8 cellular contexts compared by ENCODE assay signal in the genomic region with DNA sequence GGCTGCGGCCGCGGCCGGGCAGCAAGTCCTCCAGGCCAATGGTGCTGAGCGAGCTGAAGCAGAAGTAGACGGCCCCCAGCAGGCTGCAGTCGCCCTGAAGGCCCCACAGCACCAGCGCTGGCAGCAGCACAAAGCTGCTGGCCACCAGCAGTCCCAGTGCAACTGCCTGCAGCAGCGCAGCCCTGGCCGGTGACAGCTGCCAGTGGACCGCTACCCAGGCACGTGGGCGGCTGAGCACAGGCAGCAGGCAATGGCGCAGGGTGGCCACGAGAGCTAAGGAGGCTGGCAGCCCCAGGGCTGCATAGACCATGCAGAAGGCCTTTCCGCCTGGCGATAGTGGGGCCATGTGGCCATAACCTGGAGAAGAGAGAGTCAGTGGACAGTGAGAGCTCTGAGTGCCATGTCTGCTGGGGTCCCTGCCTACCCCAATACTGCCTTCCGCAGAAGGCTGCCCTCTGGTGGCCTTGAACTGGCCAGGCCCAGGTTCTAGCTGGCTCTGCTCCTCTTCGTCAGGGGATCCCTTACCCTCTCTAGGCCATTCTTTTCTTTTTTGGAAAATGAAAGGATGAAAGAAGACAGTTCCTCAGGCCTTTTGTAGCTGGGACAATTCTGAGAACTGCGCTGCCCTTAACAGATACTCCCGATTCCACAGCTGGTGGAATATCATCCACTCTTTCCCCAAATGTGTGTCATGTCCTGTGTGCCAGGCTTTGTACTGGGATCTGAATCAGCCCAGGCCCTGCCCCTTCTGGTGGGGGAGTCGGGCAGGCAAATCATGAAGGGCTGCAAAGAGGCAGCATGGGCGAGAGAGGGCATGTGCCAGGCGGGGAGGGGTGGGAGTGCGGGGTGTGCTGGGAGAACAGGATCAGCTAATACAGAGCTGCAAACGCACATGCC. TPM values are rescaled to one million over a fixed set of nuclear protein-coding genes. Genes with fewer than 3 reads are reported as not detected.
DNase-seq lines count a peak whose midpoint lies in the region; ATAC-seq, FAIRE-seq and TF ChIP-seq lines count a peak whose summit lies in the region.

No MANE protein-coding gene starts in this region.

- no peaks in the 10 kb centered on the region for H3K9me3 Mint-ChIP-seq in CD4-positive, alpha-beta T cell
- no peaks in the 10 kb centered on the region for H3K9me3 Mint-ChIP-seq in activated T-cell treated with anti-CD3 and anti-CD28 coated beads, Interleukin-2, amount 50 U/mL, for 24 hours
- no peaks in the 10 kb centered on the region for H3K9me3 Mint-ChIP-seq in progenitor cell of endocrine pancreas (ENCODE audit: low read depth)

- no peak overlapping the region for H3K4me3 Mint-ChIP-seq in CD4-positive, alpha-beta T cell
- H3K4me3 Mint-ChIP-seq in activated T-cell treated with anti-CD3 and anti-CD28 coated beads, Interleukin-2, amount 50 U/mL, for 24 hours = no peak overlapping the region
- H3K4me3 Mint-ChIP-seq in progenitor cell of endocrine pancreas (ENCODE audit: low read depth) = no peak overlapping the region

- no peaks in the 10 kb centered on the region for H3K9me3 ChIP-seq in CD4-positive, alpha-beta T cell (ENCODE audit: control insufficient read depth, low read length)

- no peaks in the 10 kb centered on the region for H3K27me3 Mint-ChIP-seq in CD4-positive, alpha-beta T cell
- no peaks in the 10 kb centered on the region for H3K27me3 Mint-ChIP-seq in activated T-cell treated with anti-CD3 and anti-CD28 coated beads, Interleukin-2, amount 50 U/mL, for 24 hours
- peaks cover 44% of the 10 kb centered on the region for H3K27me3 Mint-ChIP-seq in progenitor cell of endocrine pancreas

- TF ChIP-seq CTCF in CD4-positive, alpha-beta T cell (IDR thresholded peaks at IDR 0.05) = peak; percentile 66
- peak; percentile 56 for TF ChIP-seq CTCF in progenitor cell of endocrine pancreas (IDR thresholded peaks at IDR 0.05; ENCODE audit: unreplicated experiment)

- POLR2A ChIA-PET in CD4-positive, alpha-beta T cell (lab: Charles Lee) = interaction anchor here (0.7 to 4.7 kb wide), 9 partner anchors 8 to 69 kb away, joined by 3 to 23 read pairs (median 4); a partner anchor contains a TSS

- peak overlapping the region; percentile 36 for H3K27ac Mint-ChIP-seq in CD4-positive, alpha-beta T cell
- peak overlapping the region; percentile 71 for H3K27ac Mint-ChIP-seq in activated T-cell treated with anti-CD3 and anti-CD28 coated beads, Interleukin-2, amount 50 U/mL, for 24 hours
- no peak overlapping the region for H3K27ac Mint-ChIP-seq in progenitor cell of endocrine pancreas

- ATAC-seq in CD4-positive, alpha-beta T cell (ENCODE audit: poor library complexity) = peak; percentile 62
- no peak for ATAC-seq in GM21737 (IDR thresholded peaks at IDR 0.05; ENCODE audit: unreplicated experiment)

- peaks cover 41% of the 10 kb centered on the region for H3K36me3 Mint-ChIP-seq in CD4-positive, alpha-beta T cell (ENCODE audit: low read depth)
- peaks cover 63% of the 10 kb centered on the region for H3K36me3 Mint-ChIP-seq in activated T-cell treated with anti-CD3 and anti-CD28 coated beads, Interleukin-2, amount 50 U/mL, for 24 hours (ENCODE audit: low read depth)
- H3K36me3 Mint-ChIP-seq in progenitor cell of endocrine pancreas (ENCODE audit: insufficient read depth) = peaks cover 4% of the 10 kb centered on the region

- CTCF ChIA-PET in CD4-positive, alpha-beta T cell (lab: Charles Lee) = interaction anchor here (0.7 to 3.9 kb wide), 10 partner anchors 10 to 201 kb away, joined by 3 to 48 read pairs (median 6); a partner anchor contains a TSS

- peaks cover 16% of the 10 kb centered on the region for H3K4me1 Mint-ChIP-seq in CD4-positive, alpha-beta T cell (ENCODE audit: low read depth)
- peaks cover 30% of the 10 kb centered on the region for H3K4me1 Mint-ChIP-seq in activated T-cell treated with anti-CD3 and anti-CD28 coated beads, Interleukin-2, amount 50 U/mL, for 24 hours (ENCODE audit: low read depth)
- no peaks in the 10 kb centered on the region for H3K4me1 Mint-ChIP-seq in progenitor cell of endocrine pancreas (ENCODE audit: low read depth)

- DNase-seq in CD4-positive, alpha-beta T cell = peak in 5 of 10 experiments; percentile 37 to 61 (median 42)
- DNase-seq in HuH-7 (ENCODE audit: low spot score) = peak; percentile 77
- DNase-seq in activated T-cell treated with anti-CD3 and anti-CD28 coated beads, Interleukin-2, amount 50 U/mL, for 24 hours = peak; percentile 67
- peak; percentile 83 to 84 for DNase-seq in frontal cortex (ENCODE audit: low spot score in 2 of 2)
- no peak for DNase-seq in progenitor cell of endocrine pancreas (ENCODE audit: low spot score, unreplicated experiment)
- DNase-seq in mesenteric fat pad (ENCODE audit: low spot score) = no peak
- no peak for DNase-seq in middle frontal gyrus (ENCODE audit: extremely low spot score, low spot score)

- no peaks in the 10 kb centered on the region for H3K27me3 ChIP-seq in CD4-positive, alpha-beta T cell (ENCODE audit: control insufficient read depth, insufficient read depth, low read length)

- no peak for FAIRE-seq in frontal cortex (lab: Jason Lieb, UNC)

- H3K27ac ChIP-seq in CD4-positive, alpha-beta T cell (ENCODE audit: low read depth, low read length) = no peak overlapping the region

- intact Hi-C loops in CD4-positive, alpha-beta T cell (cut with DNase I, micrococcal nuclease) = loop anchor here in 1 of 2 experiments (1.0 kb wide), 1 partner anchor 227 kb away; no protein-coding TSS in a partner anchor

RNA-seq across cellular contexts. Expression of a gene that starts 1.8 kb away (rescaled TPM):
- 1 to 10 TPM; 4.9 to 5.0 TPM for total RNA-seq in CD4-positive, alpha-beta T cell
- not detected for total RNA-seq in frontal cortex
- total RNA-seq in progenitor cell of endocrine pancreas = 0.95 and 1.7 TPM in 2 replicates
- 1.5 TPM for total RNA-seq in mesenteric fat pad

RNA-seq across cellular contexts. Expression of a gene that starts 17.9 kb away (rescaled TPM):
- total RNA-seq in CD4-positive, alpha-beta T cell = 10 to 100 TPM; 82.6 to 88.5 TPM
- total RNA-seq in frontal cortex (8.6 TPM), progenitor cell of endocrine pancreas (13.0 and 15.2 TPM in 2 replicates), mesenteric fat pad (78.6 TPM)

RNA-seq across cellular contexts. Expression of a gene that starts 20.3 kb away (rescaled TPM):
- 10 to 100 TPM; 45.2 to 45.8 TPM for total RNA-seq in CD4-positive, alpha-beta T cell
- total RNA-seq in frontal cortex = 6.9 TPM
- 61.4 and 63.8 TPM in 2 replicates for total RNA-seq in progenitor cell of endocrine pancreas
- total RNA-seq in mesenteric fat pad = 67.6 TPM

RNA-seq across cellular contexts. Expression of a gene that starts 21.4 kb away (rescaled TPM):
- total RNA-seq in CD4-positive, alpha-beta T cell = 10 to 100 TPM; 23.3 to 27.3 TPM
- total RNA-seq in frontal cortex = 19.6 TPM
- 62.5 and 65.0 TPM in 2 replicates for total RNA-seq in progenitor cell of endocrine pancreas
- total RNA-seq in mesenteric fat pad = 37.4 TPM

RNA-seq across cellular contexts. Expression of a gene that starts 21.8 kb away (rescaled TPM):
- 10 to 100 TPM; 37.3 to 40.5 TPM for total RNA-seq in CD4-positive, alpha-beta T cell
- total RNA-seq in frontal cortex (7.7 TPM), progenitor cell of endocrine pancreas (59.5 and 66.0 TPM in 2 replicates), mesenteric fat pad (30.6 TPM)

Comparison
In these comparisons a context has a peak if more than half of its experiments do, and no peak if none do; other contexts are left out.
1. DNase-seq: peak in HuH-7 (single experiment), activated T-cell treated with anti-CD3 and anti-CD28 coated beads, Interleukin-2, amount 50 U/mL, for 24 hours (single experiment) and frontal cortex (2 of 2); none in progenitor cell of endocrine pancreas (single experiment), mesenteric fat pad (single experiment) and middle frontal gyrus (single experiment).